6 cellular contexts compared by ENCODE assay signal in genomic region chr22:50269573-50270301, GRCh38. TPM values are rescaled to one million over a fixed set of nuclear protein-coding genes. Genes with fewer than 3 reads are reported as not detected.
DNase-seq lines count a peak whose midpoint lies in the region; ATAC-seq and TF ChIP-seq lines count a peak whose summit lies in the region.

No MANE protein-coding gene starts in this region.

- TF ChIP-seq CTCF in HCT116 (IDR thresholded peaks at IDR 0.05 in 2 of 3, conservative IDR thresholded peaks at IDR 0.05 in 1 of 3; ENCODE audit: borderline replicate concordance in 1 of 3, insufficient read depth in 1 of 3, low read depth in 2 of 3, low read length in 2 of 3) (no peak), WI38 (IDR thresholded peaks at IDR 0.05; ENCODE audit: low read depth, low read length) (no peak), fibroblast of the aortic adventitia (IDR thresholded peaks at IDR 0.05; ENCODE audit: insufficient read depth, low read length) (no peak)

- BruUV-seq in HCT116 (replicated peaks; lab: Mats Ljungman, UMichigan), result no TSS peak

- H3K4me3 ChIP-seq in HCT116 (replicated peaks in 1 of 2; ENCODE audit: low read depth in 1 of 2, low read length in 2 of 2) (peak overlapping the region; percentile 48 to 65), WI38 (ENCODE audit: low read depth, low read length) (peak overlapping the region; percentile 59), fibroblast of the aortic adventitia (ENCODE audit: low read depth, low read length) (peak overlapping the region; percentile 64)

- RAD21 ChIA-PET in HCT116 (lab: Charles Lee; ENCODE audit: low non-redundant PET in 1 of 2, low total read pairs in 2 of 2, uncharacterized antibody in 2 of 2, unreplicated experiment in 2 of 2), result no interaction called here

- peak overlapping the region; percentile 51 for H3K27ac ChIP-seq in HCT116 (ENCODE audit: low read depth, low read length)

- H2AFZ ChIP-seq in HCT116 (ENCODE audit: low read depth, low read length, poor library complexity, severe bottlenecking), result no peak overlapping the region

- CTCF ChIA-PET in HCT116 (lab: Charles Lee), result no interaction called here

- TF ChIP-seq RAD21 in HCT116 (IDR thresholded peaks at IDR 0.05; ENCODE audit: low read depth), result no peak

- intact Hi-C loops in HCT116 (cut with micrococcal nuclease), result no loop called here

- POLR2A ChIA-PET in HCT116 (lab: Charles Lee), result no interaction called here

- H3K9ac ChIP-seq in HCT116 (ENCODE audit: low read length), result peak overlapping the region; percentile 57

- H3K4me2 ChIP-seq in HCT116 (ENCODE audit: low read length), result peak overlapping the region; percentile 88

- peaks cover 21% of the 10 kb centered on the region for H3K4me1 Mint-ChIP-seq in stimulated activated effector memory CD8-positive, alpha-beta T cell treated with anti-CD3 and anti-CD28 coated beads, Interleukin-12 subunit alpha, Interleukin-12 subunit beta, amount 100 ng/mL, for 72 hours

- no peaks in the 10 kb centered on the region for H3K79me2 ChIP-seq in HCT116 (ENCODE audit: insufficient read depth, low read length)

- H3K36me3 Mint-ChIP-seq in stimulated activated effector memory CD8-positive, alpha-beta T cell treated with anti-CD3 and anti-CD28 coated beads, Interleukin-12 subunit alpha, Interleukin-12 subunit beta, amount 100 ng/mL, for 72 hours, result peaks cover 4% of the 10 kb centered on the region

- no peaks in the 10 kb centered on the region for H3K36me3 ChIP-seq in HCT116 (ENCODE audit: control insufficient read depth in 1 of 2, insufficient read depth in 2 of 2, low read length in 2 of 2)

- H3K27me3 ChIP-seq in HCT116 (ENCODE audit: insufficient read depth, low read length), result no peaks in the 10 kb centered on the region

- ATAC-seq in HCT116 (peak; percentile 69), HG03342 (IDR thresholded peaks at IDR 0.05; ENCODE audit: unreplicated experiment) (no peak)
- peak; percentile 61 for ATAC-seq in stimulated activated effector memory CD8-positive, alpha-beta T cell treated with anti-CD3 and anti-CD28 coated beads, Interleukin-12 subunit alpha, Interleukin-12 subunit beta, amount 100 ng/mL, for 72 hours

- H3K27ac Mint-ChIP-seq in stimulated activated effector memory CD8-positive, alpha-beta T cell treated with anti-CD3 and anti-CD28 coated beads, Interleukin-12 subunit alpha, Interleukin-12 subunit beta, amount 100 ng/mL, for 72 hours, result no peak overlapping the region

- no peaks in the 10 kb centered on the region for H3K9me3 ChIP-seq in HCT116 (ENCODE audit: control insufficient read depth in 1 of 2, insufficient read depth in 1 of 2, low read depth in 1 of 2, low read length in 2 of 2)

- TF ChIP-seq POLR2A in HCT116 (IDR thresholded peaks at IDR 0.05; ENCODE audit: borderline replicate concordance, extremely low read depth, insufficient read depth, insufficient read length), result no peak

- H3K9me2 ChIP-seq in HCT116 (ENCODE audit: insufficient read depth), result no peaks in the 10 kb centered on the region

- no peaks in the 10 kb centered on the region for H3K9me3 Mint-ChIP-seq in stimulated activated effector memory CD8-positive, alpha-beta T cell treated with anti-CD3 and anti-CD28 coated beads, Interleukin-12 subunit alpha, Interleukin-12 subunit beta, amount 100 ng/mL, for 72 hours

- H4K20me1 ChIP-seq in HCT116 (ENCODE audit: insufficient read depth), result no peaks in the 10 kb centered on the region

- DNase-seq in HCT116 (ENCODE audit: low read depth, low spot score) (no peak), fibroblast of the aortic adventitia (ENCODE audit: low read depth) (peak; percentile 35), AML-193 (lab: John Stamatoyannopoulos, UW) (no peak)
- peak; percentile 36 to 82 for DNase-seq in stimulated activated effector memory CD8-positive, alpha-beta T cell treated with anti-CD3 and anti-CD28 coated beads, Interleukin-12 subunit alpha, Interleukin-12 subunit beta, amount 100 ng/mL, for 72 hours (ENCODE audit: low spot score in 2 of 2)

- H3K4me3 Mint-ChIP-seq in stimulated activated effector memory CD8-positive, alpha-beta T cell treated with anti-CD3 and anti-CD28 coated beads, Interleukin-12 subunit alpha, Interleukin-12 subunit beta, amount 100 ng/mL, for 72 hours, result peak overlapping the region; percentile 66

- H3K4me1 ChIP-seq in HCT116 (ENCODE audit: control insufficient read depth in 1 of 2, insufficient read depth in 2 of 2, low read length in 2 of 2), result peaks cover 27 to 44% of the 10 kb centered on the region in 2 experiments

TF ChIP-seq in HCT116, 20 proteins besides CTCF, POLR2A, EP300 and RAD21:
- 0 out of 2 replicates have a peak, but pooled peaks have one; percentile 7 for TF ChIP-seq MAX (IDR thresholded peaks at IDR 0.05)
- TF ChIP-seq EGR1 (IDR thresholded peaks at IDR 0.05; ENCODE audit: low read depth), result no peak; the same call in 1 of the 2 replicates
- no peak; the same call in 1 of the 2 replicates for TF ChIP-seq ZFX (IDR thresholded peaks at IDR 0.05)

RNA-seq across cellular contexts. Expression of gene MAPK11, which starts 0.4 kb away (rescaled TPM):
- total RNA-seq in HCT116 (2021; ENCODE audit: unreplicated experiment) (19.3 TPM), fibroblast of the aortic adventitia (ENCODE audit: low replicate concordance) (3.0 and 5.8 TPM in 2 replicates)
- polyA plus RNA-seq in HCT116 (2012), result 15.7 and 17.2 TPM in 2 replicates

RNA-seq across cellular contexts. Expression of gene MAPK12, which starts 8.3 kb away (rescaled TPM):
- total RNA-seq in HCT116 (2021; ENCODE audit: unreplicated experiment) (86.7 TPM), fibroblast of the aortic adventitia (ENCODE audit: low replicate concordance) (28.0 and 35.5 TPM in 2 replicates)
- 61.5 and 61.8 TPM in 2 replicates for polyA plus RNA-seq in HCT116 (2012)

RNA-seq across cellular contexts. Expression of gene HDAC10, which starts 18.7 kb away (rescaled TPM):
- total RNA-seq in HCT116 (2021; ENCODE audit: unreplicated experiment), result 67.5 TPM
- polyA plus RNA-seq in HCT116 (2012), result 45.5 and 52.0 TPM in 2 replicates
- 15.4 and 26.7 TPM in 2 replicates for total RNA-seq in fibroblast of the aortic adventitia (ENCODE audit: low replicate concordance)

RNA-seq across cellular contexts. Expression of gene TUBGCP6, which starts 24.9 kb away (rescaled TPM):
- 38.6 TPM for total RNA-seq in HCT116 (2021; ENCODE audit: unreplicated experiment)
- polyA plus RNA-seq in HCT116 (2012), result 27.0 and 29.9 TPM in 2 replicates
- total RNA-seq in fibroblast of the aortic adventitia (ENCODE audit: low replicate concordance), result 23.6 and 39.7 TPM in 2 replicates

RNA-seq across cellular contexts. Expression of gene PLXNB2, which starts 37.7 kb away (rescaled TPM):
- 236 TPM for total RNA-seq in HCT116 (2021; ENCODE audit: unreplicated experiment)
- 192 and 208 TPM in 2 replicates for polyA plus RNA-seq in HCT116 (2012)
- 130 and 218 TPM in 2 replicates for total RNA-seq in fibroblast of the aortic adventitia (ENCODE audit: low replicate concordance)

Comparison
In these comparisons a context has a peak if more than half of its experiments do, and no peak if none do; other contexts are left out.
1. DNase-seq: peak in fibroblast of the aortic adventitia (single experiment) and stimulated activated effector memory CD8-positive, alpha-beta T cell treated with anti-CD3 and anti-CD28 coated beads, Interleukin-12 subunit alpha, Interleukin-12 subunit beta, amount 100 ng/mL, for 72 hours (2 of 2); none in HCT116 (single experiment) and AML-193 (0 of 2).
2. Peak in every context shown above with its lines, with median percentiles within 50 percentile points of each other: H3K4me3 ChIP-seq.